In genomic region chrX:81336455-81337144, GRCh38 we compare ENCODE assay signal across 19 cellular contexts.
"Had no signal": no experiment of that assay in that cellular context is flagged by ENCODE, and none has a peak within 500 bp of the region (broad histone marks: within the 10 kb centered on the region; RNA-seq: fewer than 3 reads in every experiment).

No MANE protein-coding gene starts in this region.

- H3K4me3 ChIP-seq: psoas muscle, upper lobe of left lung had no signal

- H3K27me3 ChIP-seq: upper lobe of left lung had no signal

- H3K27me3 Mint-ChIP-seq: activated CD8-positive, alpha-beta memory T cell treated with anti-CD3 and anti-CD28 coated beads, Interleukin-2, amount 10 ng/mL, durations not matched to agents 7 days and 5 days; activated naive CD8-positive, alpha-beta T cell; natural killer cell treated with Interleukin-12 subunit alpha and Interleukin-12 subunit beta and Interleukin-15 and Interleukin-18, amount 100 ng/mL, for 72 hours had no signal

- DNase-seq: activated CD4-positive, alpha-beta T cell treated with anti-CD3 and anti-CD28 coated beads, Interleukin-2, amount 50 U/mL, for 4 hours; activated CD4-positive, CD25-positive, alpha-beta regulatory T cell treated with anti-CD3 and anti-CD28 coated beads, Interleukin-2, amount 50 U/mL, for 72 hours; activated CD8-positive, alpha-beta memory T cell treated with anti-CD3 and anti-CD28 coated beads, Interleukin-2, amount 10 ng/mL, durations not matched to agents 7 days and 5 days; activated effector memory CD4-positive, alpha-beta T cell treated with Interleukin-2 at 50 U/mL for 16 hours; activated T-cell treated with anti-CD3 and anti-CD28 coated beads, Interleukin-2, amount 50 U/mL, for 24 hours; effector CD4-positive, alpha-beta T cell; glutamatergic neuron; immature natural killer cell; mammary epithelial cell; nucleus accumbens; psoas muscle; stimulated activated CD4-positive, alpha-beta T cell treated with anti-CD3 and anti-CD28 coated beads, Interleukin-2, amount 100 ng/mL, for 48 hours; stimulated activated naive CD4-positive, alpha-beta T cell treated with Interleukin-2 at 50 U/mL for 16 hours; SW 1271; upper lobe of left lung had no signal

- H3K4me1 ChIP-seq: psoas muscle, upper lobe of left lung had no signal

- H3K36me3 ChIP-seq: upper lobe of left lung had no signal

- H3K9me3 ChIP-seq: psoas muscle, upper lobe of left lung had no signal

- H3K9me3 Mint-ChIP-seq: natural killer cell treated with Interleukin-12 subunit alpha and Interleukin-12 subunit beta and Interleukin-15 and Interleukin-18, amount 100 ng/mL, for 72 hours; T-helper 2 cell treated with Interferon-gamma antibody and Interleukin-4, amounts not matched to agents 5 μg/mL and 100 μg/mL, for 36 hours had no signal

- H3K27ac Mint-ChIP-seq: activated CD8-positive, alpha-beta memory T cell treated with anti-CD3 and anti-CD28 coated beads, Interleukin-2, amount 10 ng/mL, durations not matched to agents 7 days and 5 days; activated naive CD8-positive, alpha-beta T cell; activated T-cell treated with anti-CD3 and anti-CD28 coated beads, Interleukin-2, amount 50 U/mL, for 24 hours; T-helper 2 cell treated with Interferon-gamma antibody and Interleukin-4, amounts not matched to agents 5 μg/mL and 100 μg/mL, for 36 hours had no signal

- H3K27ac ChIP-seq: psoas muscle, upper lobe of left lung had no signal

- H3K4me3 Mint-ChIP-seq: activated CD8-positive, alpha-beta memory T cell treated with anti-CD3 and anti-CD28 coated beads, Interleukin-2, amount 10 ng/mL, durations not matched to agents 7 days and 5 days; activated naive CD8-positive, alpha-beta T cell; activated T-cell treated with anti-CD3 and anti-CD28 coated beads, Interleukin-2, amount 50 U/mL, for 24 hours; immature natural killer cell; natural killer cell treated with Interleukin-12 subunit alpha and Interleukin-12 subunit beta and Interleukin-15 and Interleukin-18, amount 100 ng/mL, for 72 hours; T-helper 2 cell treated with Interferon-gamma antibody and Interleukin-4, amounts not matched to agents 5 μg/mL and 100 μg/mL, for 36 hours had no signal

- ATAC-seq: activated CD8-positive, alpha-beta memory T cell treated with anti-CD3 and anti-CD28 coated beads, Interleukin-2, amount 10 ng/mL, durations not matched to agents 7 days and 5 days; left lobe of liver; natural killer cell treated with Interleukin-12 subunit alpha and Interleukin-12 subunit beta and Interleukin-15 and Interleukin-18, amount 100 ng/mL, for 72 hours; psoas muscle had no signal
